Comparison of ENCODE assay signal across 8 cellular contexts in genomic region chr1:206664740-206665139, GRCh38.
"Had no signal": no experiment of that assay in that cellular context is flagged by ENCODE, and none has a peak within 500 bp of the region (broad histone marks: within the 10 kb centered on the region; RNA-seq: fewer than 3 reads in every experiment).

No MANE protein-coding gene starts in this region.

- H3K36me3 Mint-ChIP-seq: memory B cell had no signal

- H3K4me3 ChIP-seq: testis had no signal

- H3K9me3 ChIP-seq: ascending aorta, testis had no signal

- H3K9me3 Mint-ChIP-seq: memory B cell; nephron; stimulated activated naive CD8-positive, alpha-beta T cell treated with anti-CD3 and anti-CD28 coated beads, Interleukin-15, amount 100 ng/mL, for 72 hours; T-helper 2 cell treated with Interferon-gamma antibody and Interleukin-4, amounts not matched to agents 5 μg/mL and 100 μg/mL, for 36 hours had no signal

- H3K27me3 ChIP-seq: ascending aorta, testis had no signal

- H3K36me3 ChIP-seq: ascending aorta had no signal

- FAIRE-seq: bronchial epithelial cell, endometrium had no signal

- H3K27ac Mint-ChIP-seq: memory B cell; stimulated activated naive CD8-positive, alpha-beta T cell treated with anti-CD3 and anti-CD28 coated beads, Interleukin-15, amount 100 ng/mL, for 72 hours; T-helper 2 cell treated with Interferon-gamma antibody and Interleukin-4, amounts not matched to agents 5 μg/mL and 100 μg/mL, for 36 hours had no signal

- H3K27ac ChIP-seq: ascending aorta, testis had no signal

- H3K4me1 ChIP-seq: testis had no signal
